24 cellular contexts compared by ENCODE assay signal in the genomic region with DNA sequence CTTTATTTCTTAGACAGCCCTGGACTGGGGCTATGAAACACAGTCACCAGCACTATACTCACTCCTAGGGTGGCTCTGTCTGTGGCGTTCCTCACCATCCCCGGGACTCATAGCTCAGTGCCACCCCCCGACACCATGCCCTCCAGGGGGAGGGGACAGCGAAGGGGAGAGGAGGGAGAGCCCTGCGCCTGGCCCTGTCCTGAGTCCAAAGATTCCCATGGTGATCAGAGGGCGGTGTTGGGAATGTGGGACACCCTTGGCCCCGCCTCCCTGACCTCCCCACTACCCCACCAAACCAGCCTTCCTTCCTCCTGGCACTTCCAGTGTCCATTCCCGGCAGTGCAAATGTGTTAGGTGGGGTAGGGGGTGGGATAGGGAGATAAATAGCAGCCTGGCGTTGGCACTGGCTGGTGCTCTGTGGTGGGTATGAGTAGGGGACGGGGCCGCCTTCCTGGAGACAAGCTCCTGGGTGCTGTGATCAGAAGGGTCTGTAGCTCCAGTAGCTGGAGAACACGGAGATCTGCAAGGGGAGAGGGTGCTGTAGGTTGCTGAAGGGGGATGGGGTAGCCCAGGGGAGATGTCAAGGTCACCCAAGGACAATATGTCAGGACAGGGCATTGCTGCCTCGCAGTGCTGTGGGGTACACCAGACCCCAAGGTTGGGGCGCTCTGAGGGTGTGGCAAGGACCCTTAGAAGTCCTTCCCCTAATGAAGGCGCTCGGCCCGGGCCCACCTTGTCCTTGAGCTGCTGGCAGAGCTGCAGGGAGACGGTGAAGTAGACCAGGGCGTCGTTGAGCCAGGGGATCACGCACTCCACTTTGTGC. TPM values are rescaled to one million over a fixed set of nuclear protein-coding genes. Genes with fewer than 3 reads are reported as not detected.
DNase-seq lines count a peak whose midpoint lies in the region; ATAC-seq and TF ChIP-seq lines count a peak whose summit lies in the region.
"Had no signal": no experiment of that assay in that cellular context is flagged by ENCODE, and none has a peak within 500 bp of the region (broad histone marks: within the 10 kb centered on the region; RNA-seq: fewer than 3 reads in every experiment).

No MANE protein-coding gene starts in this region.

- no peak for ATAC-seq in GM18517 (IDR thresholded peaks at IDR 0.05; ENCODE audit: unreplicated experiment)
- ATAC-seq in activated T-cell treated with anti-CD3 and anti-CD28 coated beads, Interleukin-2, amount 50 U/mL, for 4 hours = no peak
- ATAC-seq: HCT116, SK-N-SH treated with all-trans-retinoic acid at 6 μM for 48 hours had no signal

- H3K36me3 ChIP-seq in duodenal mucosa (ENCODE audit: control insufficient read depth in 1 of 2, insufficient read depth in 2 of 2, low read length in 2 of 2) (peaks cover 0 to 15% of the 10 kb centered on the region in 2 donors), osteoblast (ENCODE audit: insufficient read depth, low read length) (no peaks in the 10 kb centered on the region), OCI-LY7 (ENCODE audit: insufficient read depth, low read length) (no peaks in the 10 kb centered on the region)
- H3K36me3 ChIP-seq: MG63 had no signal

- H3K27me3 Mint-ChIP-seq in activated T-cell treated with anti-CD3 and anti-CD28 coated beads, Interleukin-2, amount 50 U/mL, for 4 hours (ENCODE audit: low read depth) = no peaks in the 10 kb centered on the region

- no peaks in the 10 kb centered on the region for H3K36me3 Mint-ChIP-seq in activated T-cell treated with anti-CD3 and anti-CD28 coated beads, Interleukin-2, amount 50 U/mL, for 4 hours (ENCODE audit: insufficient read depth)

- POLR2A ChIA-PET in OCI-LY7 (lab: Charles Lee) = no interaction called here

- no TSS peak for BruUV-seq in OCI-LY7 (replicated peaks; lab: Mats Ljungman, UMichigan)

- no peak overlapping the region for H3K4me2 ChIP-seq in osteoblast (ENCODE audit: insufficient read depth, low read length)
- H3K4me2 ChIP-seq in OCI-LY7 (ENCODE audit: low read length) = no peak overlapping the region

- H2AFZ ChIP-seq in osteoblast (ENCODE audit: low read length) (no peak overlapping the region), OCI-LY7 (ENCODE audit: low read length) (no peak overlapping the region)
- H2AFZ ChIP-seq: GM23248 had no signal

- H3K27me3 ChIP-seq in duodenal mucosa (ENCODE audit: control insufficient read depth in 1 of 2, insufficient read depth in 2 of 2, low read length in 2 of 2) (no peaks in the 10 kb centered on the region), osteoblast (ENCODE audit: insufficient read depth, low read length) (no peaks in the 10 kb centered on the region)
- H3K27me3 ChIP-seq: MG63 had no signal

- H3K4me3 ChIP-seq in duodenal mucosa (ENCODE audit: low read depth in 1 of 2, low read length in 2 of 2) = peak overlapping the region; percentile 24 to 36
- no peak overlapping the region for H3K4me3 ChIP-seq in osteoblast (ENCODE audit: insufficient read depth, low read length)
- no peak overlapping the region for H3K4me3 ChIP-seq in OCI-LY7 (ENCODE audit: low read depth, low read length, poor library complexity, severe bottlenecking)
- H3K4me3 ChIP-seq: GM23248, MG63 had no signal

- H3K9ac ChIP-seq in duodenal mucosa (ENCODE audit: low read depth in 1 of 2, low read length in 2 of 2) = no peak overlapping the region
- H3K9ac ChIP-seq: GM23248 had no signal

- H3K9me2 ChIP-seq in OCI-LY7 (ENCODE audit: insufficient read depth, low read length) = no peaks in the 10 kb centered on the region

- H3K79me2 ChIP-seq in osteoblast (ENCODE audit: insufficient read depth, low read length) (no peaks in the 10 kb centered on the region), OCI-LY7 (ENCODE audit: insufficient read depth, low read depth, low read length) (no peaks in the 10 kb centered on the region)

- no peaks in the 10 kb centered on the region for H4K20me1 ChIP-seq in osteoblast (ENCODE audit: insufficient read depth, low read length)
- H4K20me1 ChIP-seq in OCI-LY7 (ENCODE audit: insufficient read depth, low read length) = no peaks in the 10 kb centered on the region

- intact Hi-C loops in OCI-LY7 (cut with micrococcal nuclease; ENCODE audit: unreplicated experiment) = no loop called here

- H3K9me3 Mint-ChIP-seq in activated T-cell treated with anti-CD3 and anti-CD28 coated beads, Interleukin-2, amount 50 U/mL, for 4 hours = no peaks in the 10 kb centered on the region

- peaks cover 9% of the 10 kb centered on the region for H3K4me1 Mint-ChIP-seq in activated T-cell treated with anti-CD3 and anti-CD28 coated beads, Interleukin-2, amount 50 U/mL, for 4 hours (ENCODE audit: low read depth)

- CTCF ChIA-PET in OCI-LY7 (lab: Charles Lee; ENCODE audit: unreplicated experiment) = no interaction called here

- DNase-seq in D341Med (ENCODE audit: low spot score) = peak; percentile 8
- peak; percentile 65 for DNase-seq in HT-29 (ENCODE audit: low spot score)
- DNase-seq in osteoblast (ENCODE audit: insufficient read length, low spot score, missing footprints) = peak; percentile 67
- DNase-seq in OCI-LY7 (ENCODE audit: low spot score) = no peak
- no peak for DNase-seq in activated T-cell treated with anti-CD3 and anti-CD28 coated beads, Interleukin-2, amount 50 U/mL, for 4 hours
- DNase-seq: AML-193, DMS 273 treated with DMSO at 0.1 percent for 48 hours, DND-41, GM23248, IMR-90, Karpas-422, MG63, NCI-H1105, NCI-H1694, NCI-H2081 treated with DMSO at 0.1 percent for 48 hours, SIG-M5 had no signal

- TF ChIP-seq CTCF in osteoblast (IDR thresholded peaks at IDR 0.05; ENCODE audit: extremely low read depth, low read depth, low read length) = no peak
- no peak for TF ChIP-seq CTCF in OCI-LY7 (conservative IDR thresholded peaks at IDR 0.05; ENCODE audit: low read length)

- H3K4me1 ChIP-seq in duodenal mucosa (ENCODE audit: control insufficient read depth in 1 of 2, insufficient read depth in 2 of 2, low read length in 2 of 2) = peaks cover 29 to 32% of the 10 kb centered on the region in 2 donors
- H3K4me1 ChIP-seq in osteoblast (ENCODE audit: insufficient read depth, low read length) = peaks cover 6% of the 10 kb centered on the region
- peaks cover 14% of the 10 kb centered on the region for H3K4me1 ChIP-seq in OCI-LY7 (ENCODE audit: insufficient read depth, low read length, poor library complexity, severe bottlenecking)

- H3K27ac ChIP-seq in duodenal mucosa (ENCODE audit: low read depth, low read length) (no peak overlapping the region), osteoblast (ENCODE audit: low read depth, low read length) (no peak overlapping the region), OCI-LY7 (ENCODE audit: low read depth, low read length, poor library complexity, severe bottlenecking) (no peak overlapping the region)
- H3K27ac ChIP-seq: GM23248, HL-60 had no signal

- H3K4me3 Mint-ChIP-seq in activated T-cell treated with anti-CD3 and anti-CD28 coated beads, Interleukin-2, amount 50 U/mL, for 4 hours = no peak overlapping the region

- H3K9me3 ChIP-seq in duodenal mucosa (ENCODE audit: control insufficient read depth in 1 of 2, low read length in 2 of 2) = no peaks in the 10 kb centered on the region
- H3K9me3 ChIP-seq in osteoblast (ENCODE audit: low read depth, low read length) = no peaks in the 10 kb centered on the region
- H3K9me3 ChIP-seq in OCI-LY7 (ENCODE audit: low read length) = no peaks in the 10 kb centered on the region
- H3K9me3 ChIP-seq: MG63 had no signal

RNA-seq across cellular contexts. Expression of a gene that starts 2.0 kb away (rescaled TPM):
- total RNA-seq in HT-29 (2014; rRNA removed; shearing (Covaris generic)) = 282 and 291 TPM in 2 replicates
- total RNA-seq in osteoblast = not detected in 2 replicates
- not detected in 2 replicates for total RNA-seq in OCI-LY7 (2014; rRNA removed; shearing (Covaris generic))
- not detected in 2 replicates for total RNA-seq in OCI-LY7 (2022)
- not detected for total RNA-seq in activated T-cell treated with anti-CD3 and anti-CD28 coated beads, Interleukin-2, amount 50 U/mL, for 4 hours
- total RNA-seq: G401, GM23248, IMR-90, NCI-H460, RPMI7951 had no signal

RNA-seq across cellular contexts. Expression of a gene that starts 5.2 kb away (rescaled TPM):
- total RNA-seq in HT-29 (2014; rRNA removed; shearing (Covaris generic)) = 66.0 and 85.8 TPM in 2 replicates
- total RNA-seq in osteoblast (15.9 and 17.1 TPM in 2 replicates), OCI-LY7 (2022) (7.1 and 7.6 TPM in 2 replicates)
- total RNA-seq in OCI-LY7 (2014; rRNA removed; shearing (Covaris generic)) = 2.9 and 6.3 TPM in 2 replicates
- 1 to 10 TPM; 4.1 to 6.3 (median 6.2) TPM for total RNA-seq in activated T-cell treated with anti-CD3 and anti-CD28 coated beads, Interleukin-2, amount 50 U/mL, for 4 hours

RNA-seq across cellular contexts. Expression of a gene that starts 9.0 kb away (rescaled TPM):
- 0.76 TPM in 1 of 2 replicates, not detected in the other for total RNA-seq in HT-29 (2014; rRNA removed; shearing (Covaris generic))
- total RNA-seq in osteoblast (not detected in 2 replicates), OCI-LY7 (2022) (not detected in 2 replicates)
- total RNA-seq in OCI-LY7 (2014; rRNA removed; shearing (Covaris generic)) = not detected in 2 replicates
- total RNA-seq in activated T-cell treated with anti-CD3 and anti-CD28 coated beads, Interleukin-2, amount 50 U/mL, for 4 hours = not detected
- total RNA-seq: G401, GM23248, IMR-90, NCI-H460, RPMI7951 had no signal

RNA-seq across cellular contexts. Expression of a gene that starts 30.2 kb away (rescaled TPM):
- total RNA-seq in HT-29 (2014; rRNA removed; shearing (Covaris generic)) = 17.7 and 30.4 TPM in 2 replicates
- total RNA-seq in osteoblast (14.5 and 16.2 TPM in 2 replicates), OCI-LY7 (2022) (23.9 and 28.8 TPM in 2 replicates)
- 12.9 and 16.1 TPM in 2 replicates for total RNA-seq in OCI-LY7 (2014; rRNA removed; shearing (Covaris generic))
- 10 to 100 TPM; 10.3 to 12.4 (median 12.2) TPM for total RNA-seq in activated T-cell treated with anti-CD3 and anti-CD28 coated beads, Interleukin-2, amount 50 U/mL, for 4 hours

RNA-seq across cellular contexts. Expression of a gene that starts 49.9 kb away (rescaled TPM):
- total RNA-seq in HT-29 (2014; rRNA removed; shearing (Covaris generic)) = 46.2 and 54.7 TPM in 2 replicates
- 48.0 and 48.1 TPM in 2 replicates for total RNA-seq in osteoblast
- total RNA-seq in OCI-LY7 (2014; rRNA removed; shearing (Covaris generic)) = 48.4 and 54.4 TPM in 2 replicates
- 95.6 and 113 TPM in 2 replicates for total RNA-seq in OCI-LY7 (2022)
- total RNA-seq in activated T-cell treated with anti-CD3 and anti-CD28 coated beads, Interleukin-2, amount 50 U/mL, for 4 hours = 100 to 1,000 TPM; 109 to 116 (median 114) TPM

Comparison
In these comparisons a context has a peak if more than half of its experiments do, and no peak if none do; other contexts are left out.
1. DNase-seq: peak in D341Med (single experiment), HT-29 (single experiment) and osteoblast (single experiment); none in OCI-LY7 (single experiment) and activated T-cell treated with anti-CD3 and anti-CD28 coated beads, Interleukin-2, amount 50 U/mL, for 4 hours (single experiment).
2. H3K4me3 ChIP-seq: peak in duodenal mucosa (2 of 2); none in osteoblast (single experiment) and OCI-LY7 (single experiment).
3. RNA of a gene that starts 2.0 kb away (total RNA-seq): 282 to 291 TPM in HT-29; not detected in osteoblast, not detected in OCI-LY7 and not detected in activated T-cell treated with anti-CD3 and anti-CD28 coated beads, Interleukin-2, amount 50 U/mL, for 4 hours; every median in the first group is over 100 times any median in the second.